Comparison of ENCODE assay signal across 8 cellular contexts in genomic region chr6:41705996-41706835, GRCh38. TPM values are rescaled to one million over a fixed set of nuclear protein-coding genes. Genes with fewer than 3 reads are reported as not detected.
A peak's percentile ranks its signal among the peaks of the same experiment; 100 is the strongest.
DNase-seq lines count a peak whose midpoint lies in the region; ATAC-seq and TF ChIP-seq lines count a peak whose summit lies in the region.

No MANE protein-coding gene starts in this region.

- in situ Hi-C loops in Caki2 (cut with HindIII; ENCODE audit: low pct_unique_long_range_greater_than_20kb, low sequenced_read_pairs), result no loop called here

- H3K9me3 Mint-ChIP-seq in activated naive CD8-positive, alpha-beta T cell treated with anti-CD3 and anti-CD28 coated beads, Interleukin-2, amount 50 U/mL, for 24 hours, result no peaks in the 10 kb centered on the region

- peak overlapping the region; percentile 97 for H3K27ac Mint-ChIP-seq in activated naive CD8-positive, alpha-beta T cell treated with anti-CD3 and anti-CD28 coated beads, Interleukin-2, amount 50 U/mL, for 24 hours

- intact Hi-C loops in left cardiac atrium (cut with DNase I), result loop anchor here in 1 of 2 donors (10.0 kb wide), 1 partner anchor 69 kb away; the partner anchor contains the start of gene FRS3

- ATAC-seq in GM19395 (IDR thresholded peaks at IDR 0.05; ENCODE audit: unreplicated experiment) (peak; percentile 74), HG03442 (IDR thresholded peaks at IDR 0.05; ENCODE audit: unreplicated experiment) (peak; percentile 73), left cardiac atrium (peak; percentile 89 to 91)
- ATAC-seq in activated naive CD8-positive, alpha-beta T cell treated with anti-CD3 and anti-CD28 coated beads, Interleukin-2, amount 50 U/mL, for 24 hours, result peak; percentile 95

- H3K4me3 ChIP-seq in retinal pigment epithelial cell (ENCODE audit: low read length), result no peak overlapping the region

- TF ChIP-seq CTCF in retinal pigment epithelial cell (conservative IDR thresholded peaks at IDR 0.05; ENCODE audit: low read depth, low read length), result peak; percentile 67

- H3K36me3 Mint-ChIP-seq in activated naive CD8-positive, alpha-beta T cell treated with anti-CD3 and anti-CD28 coated beads, Interleukin-2, amount 50 U/mL, for 24 hours (ENCODE audit: low read depth), result no peaks in the 10 kb centered on the region

- H3K27me3 Mint-ChIP-seq in activated naive CD8-positive, alpha-beta T cell treated with anti-CD3 and anti-CD28 coated beads, Interleukin-2, amount 50 U/mL, for 24 hours, result no peaks in the 10 kb centered on the region

- peak overlapping the region; percentile 41 for H3K4me3 Mint-ChIP-seq in activated naive CD8-positive, alpha-beta T cell treated with anti-CD3 and anti-CD28 coated beads, Interleukin-2, amount 50 U/mL, for 24 hours

- H3K4me1 Mint-ChIP-seq in activated naive CD8-positive, alpha-beta T cell treated with anti-CD3 and anti-CD28 coated beads, Interleukin-2, amount 50 U/mL, for 24 hours, result peaks cover 43% of the 10 kb centered on the region

- DNase-seq in Caki2 (ENCODE audit: low read depth) (peak; percentile 68), SHP77 treated with DMSO at 0.1 percent for 48 hours (lab: John Stamatoyannopoulos, UW) (peak; percentile 61), left cardiac atrium (peak; percentile 85), retinal pigment epithelial cell (ENCODE audit: low read depth) (no peak), NCI-H187 (lab: John Stamatoyannopoulos, UW) (no peak)
- peak; percentile 87 for DNase-seq in activated naive CD8-positive, alpha-beta T cell treated with anti-CD3 and anti-CD28 coated beads, Interleukin-2, amount 50 U/mL, for 24 hours

RNA-seq across cellular contexts. Expression of gene TFEB, which starts 29.2 kb away (rescaled TPM):
- total RNA-seq in Caki2 (2014; rRNA removed; shearing (Covaris generic); ENCODE audit: low replicate concordance), result 6.0 and 13.1 TPM in 2 replicates
- total RNA-seq in left cardiac atrium, result 10 to 100 TPM; 33.3 to 34.6 TPM

RNA-seq across cellular contexts. Expression of gene PGC, which starts 41.0 kb away (rescaled TPM):
- 5.8 TPM in 1 of 2 replicates, not detected in the other for total RNA-seq in Caki2 (2014; rRNA removed; shearing (Covaris generic); ENCODE audit: low replicate concordance)
- not detected for total RNA-seq in left cardiac atrium

Comparison
In these comparisons a context has a peak if more than half of its experiments do, and no peak if none do; other contexts are left out.
1. DNase-seq: peak in Caki2 (single experiment), SHP77 treated with DMSO at 0.1 percent for 48 hours (single experiment), activated naive CD8-positive, alpha-beta T cell treated with anti-CD3 and anti-CD28 coated beads, Interleukin-2, amount 50 U/mL, for 24 hours (single experiment) and left cardiac atrium (single experiment); none in retinal pigment epithelial cell (single experiment) and NCI-H187 (0 of 2).
2. Peak in every context shown above with its lines, with median percentiles within 50 percentile points of each other: ATAC-seq.